ENCODE assay signal across 20 cellular contexts in genomic region chr16:31114468-31114867, GRCh38. TPM values are rescaled to one million over a fixed set of nuclear protein-coding genes. Genes with fewer than 3 reads are reported as not detected.
DNase-seq lines count a peak whose midpoint lies in the region; FAIRE-seq and TF ChIP-seq lines count a peak whose summit lies in the region.
"Had no signal": no experiment of that assay in that cellular context is flagged by ENCODE, and none has a peak within 500 bp of the region (broad histone marks: within the 10 kb centered on the region; RNA-seq: fewer than 3 reads in every experiment).

No MANE protein-coding gene starts in this region.

- H3K4me3 Mint-ChIP-seq in astrocyte (ENCODE audit: unreplicated experiment) (no peak overlapping the region), mesothelial cell of epicardium (peak overlapping the region; percentile 20)
- H3K4me3 Mint-ChIP-seq: activated B cell treated with CpG ODN at 0.5 μM for 24 hours; HFFc6; stimulated activated naive CD8-positive, alpha-beta T cell treated with anti-CD3 and anti-CD28 coated beads, Interleukin-15, amount 100 ng/mL, for 72 hours; T-cell had no signal

- BruUV-seq in mammary epithelial cell (replicated peaks; lab: Mats Ljungman, UMichigan) = no TSS peak

- no peaks in the 10 kb centered on the region for H3K27me3 Mint-ChIP-seq in astrocyte (ENCODE audit: low read depth, unreplicated experiment)
- no peaks in the 10 kb centered on the region for H3K27me3 Mint-ChIP-seq in mesothelial cell of epicardium (ENCODE audit: low read depth)
- H3K27me3 Mint-ChIP-seq: activated B cell treated with CpG ODN at 0.5 μM for 24 hours; IgD-negative memory B cell; stimulated activated naive CD8-positive, alpha-beta T cell treated with anti-CD3 and anti-CD28 coated beads, Interleukin-15, amount 100 ng/mL, for 72 hours; T-cell had no signal

- intact Hi-C loops in breast epithelium (cut with DNase I; ENCODE audit: low total_unique reads) = no loop called here
- intact Hi-C loops in mammary epithelial cell (cut with micrococcal nuclease) = no loop called here

- H2AFZ ChIP-seq in mammary epithelial cell (ENCODE audit: low read depth, low read length) (no peak overlapping the region), astrocyte (ENCODE audit: low read depth, low read length) (no peak overlapping the region)

- H3K9ac ChIP-seq in mammary epithelial cell (ENCODE audit: insufficient read depth, low read length) = no peak overlapping the region
- H3K9ac ChIP-seq in astrocyte (ENCODE audit: low read length) = no peak overlapping the region

- no peaks in the 10 kb centered on the region for H3K9me3 Mint-ChIP-seq in astrocyte (ENCODE audit: unreplicated experiment)
- H3K9me3 Mint-ChIP-seq in mesothelial cell of epicardium = no peaks in the 10 kb centered on the region
- H3K9me3 Mint-ChIP-seq: activated B cell treated with CpG ODN at 0.5 μM for 24 hours; activated naive CD4-positive, alpha-beta T cell treated with anti-CD3 and anti-CD28 coated beads, Interleukin-2, amount 50 U/mL, for 72 hours; HFFc6; IgD-negative memory B cell; stimulated activated naive CD8-positive, alpha-beta T cell treated with anti-CD3 and anti-CD28 coated beads, Interleukin-15, amount 100 ng/mL, for 72 hours; T-cell had no signal

- no peak for TF ChIP-seq POLR2A in breast epithelium (IDR thresholded peaks at IDR 0.05)
- no peak for TF ChIP-seq POLR2A in suprapubic skin (IDR thresholded peaks at IDR 0.05)

- FAIRE-seq in astrocyte (lab: Jason Lieb, UNC) = no peak
- FAIRE-seq: keratinocyte, pancreas had no signal

- 71% methylated on average over 8 of the region's 8 CpGs for WGBS in mammary epithelial cell (ENCODE audit: low coverage, missing lambda C conversion rate)
- 28% methylated on average over 8 of the region's 8 CpGs for WGBS in suprapubic skin

- H4K20me1 ChIP-seq in mammary epithelial cell (ENCODE audit: insufficient read depth, low read length) (no peaks in the 10 kb centered on the region), astrocyte (ENCODE audit: insufficient read depth, low read length) (peaks cover 11% of the 10 kb centered on the region)

- no peaks in the 10 kb centered on the region for H3K27me3 ChIP-seq in breast epithelium
- no peaks in the 10 kb centered on the region for H3K27me3 ChIP-seq in mammary epithelial cell (ENCODE audit: insufficient read depth, low read length)
- no peaks in the 10 kb centered on the region for H3K27me3 ChIP-seq in astrocyte (ENCODE audit: insufficient read depth, low read length)
- no peaks in the 10 kb centered on the region for H3K27me3 ChIP-seq in suprapubic skin
- H3K27me3 ChIP-seq: pancreas had no signal

- H3K4me3 ChIP-seq in breast epithelium = no peak overlapping the region
- no peak overlapping the region for H3K4me3 ChIP-seq in mammary epithelial cell (replicated peaks in 1 of 3; ENCODE audit: insufficient read depth in 1 of 3, low read depth in 2 of 3, low read length in 3 of 3)
- H3K4me3 ChIP-seq in astrocyte (ENCODE audit: insufficient read depth, low read depth, low read length) = no peak overlapping the region
- no peak overlapping the region for H3K4me3 ChIP-seq in suprapubic skin

- dilution Hi-C loops in mammary epithelial cell (cut with HindIII; ENCODE audit: low sequenced_read_pairs) = loop anchor here (5.0 to 10.0 kb wide), 2 partner anchors 42 to 170 kb away; partner anchors contain the start of genes ORAI3, ZNF646 and ZNF668

- peak overlapping the region; percentile 59 for H3K27ac Mint-ChIP-seq in astrocyte (ENCODE audit: unreplicated experiment)
- H3K27ac Mint-ChIP-seq in mesothelial cell of epicardium = peak overlapping the region; percentile 85
- H3K27ac Mint-ChIP-seq: activated B cell treated with CpG ODN at 0.5 μM for 24 hours; stimulated activated naive CD8-positive, alpha-beta T cell treated with anti-CD3 and anti-CD28 coated beads, Interleukin-15, amount 100 ng/mL, for 72 hours had no signal

- H3K4me1 ChIP-seq in breast epithelium = peaks cover 0 to 5% of the 10 kb centered on the region in 2 donors
- peaks cover 13% of the 10 kb centered on the region for H3K4me1 ChIP-seq in mammary epithelial cell (ENCODE audit: insufficient read depth, low read length)
- H3K4me1 ChIP-seq in astrocyte (ENCODE audit: insufficient read depth, low read length) = peaks cover 9% of the 10 kb centered on the region
- peaks cover 74% of the 10 kb centered on the region for H3K4me1 ChIP-seq in suprapubic skin

- TF ChIP-seq EP300 in suprapubic skin (IDR thresholded peaks at IDR 0.05) = no peak

- in situ Hi-C loops in mammary epithelial cell (cut with MboI; ENCODE audit: low sequenced_read_pairs in 2 of 2) = no loop called here

- CTCF ChIA-PET in mammary epithelial cell (lab: Charles Lee; ENCODE audit: low non-redundant PET) = no interaction called here

- peaks cover 32% of the 10 kb centered on the region for H3K79me2 ChIP-seq in mammary epithelial cell (ENCODE audit: insufficient read depth, low read length)
- peaks cover 22% of the 10 kb centered on the region for H3K79me2 ChIP-seq in astrocyte (ENCODE audit: insufficient read depth, low read length)

- TF ChIP-seq CTCF in breast epithelium (IDR thresholded peaks at IDR 0.05) (no peak), mammary epithelial cell (conservative IDR thresholded peaks at IDR 0.05 in 1 of 2, IDR thresholded peaks at IDR 0.05 in 1 of 2; ENCODE audit: extremely low read depth in 1 of 2, insufficient read depth in 1 of 2, low read depth in 1 of 2, low read length in 2 of 2) (no peak), astrocyte (IDR thresholded peaks at IDR 0.05; ENCODE audit: insufficient read depth, low read depth, low read length) (no peak), mesothelial cell of epicardium (IDR thresholded peaks at IDR 0.05; ENCODE audit: unreplicated experiment) (no peak), suprapubic skin (IDR thresholded peaks at IDR 0.05) (no peak)

- H3K4me2 ChIP-seq in mammary epithelial cell (ENCODE audit: insufficient read depth, low read depth, low read length) = no peak overlapping the region
- no peak overlapping the region for H3K4me2 ChIP-seq in astrocyte (ENCODE audit: low read length)

- H3K36me3 Mint-ChIP-seq in astrocyte (ENCODE audit: low read depth, unreplicated experiment) (peaks cover 24% of the 10 kb centered on the region), mesothelial cell of epicardium (peaks cover 19% of the 10 kb centered on the region)
- H3K36me3 Mint-ChIP-seq: IgD-negative memory B cell had no signal

- DNase-seq in breast epithelium (ENCODE audit: low spot score in 2 of 2) (no peak), mammary epithelial cell (no peak), astrocyte (ENCODE audit: low read depth) (no peak), mesothelial cell of epicardium (ENCODE audit: low spot score in 2 of 2, unreplicated experiment in 2 of 2) (no peak), suprapubic skin (ENCODE audit: low spot score in 2 of 2) (no peak), GOT3 (lab: John Stamatoyannopoulos, UW) (no peak), NCI-H146 treated with DMSO at 0.1 percent for 48 hours (lab: John Stamatoyannopoulos, UW; ENCODE audit: unreplicated experiment) (no peak)
- DNase-seq in activated CD8-positive, alpha-beta memory T cell treated with anti-CD3 and anti-CD28 coated beads for 24 hours = no peak
- DNase-seq: activated B cell treated with CpG ODN at 0.5 μM for 24 hours; activated CD8-positive, alpha-beta memory T cell treated with anti-CD3 and anti-CD28 coated beads, Interleukin-2, amount 50 U/mL, for 48 hours; DMS 273 treated with DMSO at 0.1 percent for 48 hours; HFFc6; NCI-H2107; NCI-H748 treated with DMSO at 0.1 percent for 48 hours; stimulated activated naive CD8-positive, alpha-beta T cell treated with anti-CD3 and anti-CD28 coated beads, Interleukin-15, amount 100 ng/mL, for 72 hours; T-cell had no signal

- H3K27ac ChIP-seq in breast epithelium (peak overlapping the region; percentile 52 to 72), mammary epithelial cell (ENCODE audit: insufficient read depth, low read depth, low read length) (no peak overlapping the region), astrocyte (ENCODE audit: low read depth, low read length) (no peak overlapping the region), suprapubic skin (peak overlapping the region; percentile 57)

- H3K36me3 ChIP-seq in breast epithelium = peaks cover 4% of the 10 kb centered on the region
- no peaks in the 10 kb centered on the region for H3K36me3 ChIP-seq in mammary epithelial cell (ENCODE audit: insufficient read depth, low read length)
- H3K36me3 ChIP-seq in astrocyte (ENCODE audit: insufficient read depth, low read length) = peaks cover 7% of the 10 kb centered on the region
- H3K36me3 ChIP-seq in suprapubic skin = peaks cover 34% of the 10 kb centered on the region

- peaks cover 5% of the 10 kb centered on the region for H3K4me1 Mint-ChIP-seq in astrocyte (ENCODE audit: low read depth, unreplicated experiment)
- peaks cover 13% of the 10 kb centered on the region for H3K4me1 Mint-ChIP-seq in mesothelial cell of epicardium

- H3K9me3 ChIP-seq in breast epithelium (no peaks in the 10 kb centered on the region), mammary epithelial cell (replicated peaks; ENCODE audit: insufficient read depth, low read length) (no peaks in the 10 kb centered on the region), astrocyte (ENCODE audit: insufficient read depth, low read depth, low read length) (no peaks in the 10 kb centered on the region), suprapubic skin (no peaks in the 10 kb centered on the region)
- H3K9me3 ChIP-seq: pancreas had no signal

RNA-seq across cellular contexts. Expression of gene KAT8, which starts 3.0 kb away (rescaled TPM):
- total RNA-seq in breast epithelium = 10 to 100 TPM; 53.6 to 85.0 (median 67.8) TPM
- total RNA-seq in mammary epithelial cell = 10 to 100 TPM; 22.7 to 34.0 TPM
- polyA plus RNA-seq in mammary epithelial cell = 23.1 TPM
- polyA minus RNA-seq in mammary epithelial cell = 17.5 TPM
- total RNA-seq in astrocyte = 27.3 and 33.5 TPM in 2 replicates
- 72.1 to 76.4 TPM (median 75.7 TPM) in 3 replicates for total RNA-seq in mesothelial cell of epicardium
- 100 to 1,000 TPM in 1 of 4 donors, 10 to 100 TPM in 3; 62.3 to 100 (median 69.8) TPM for total RNA-seq in suprapubic skin

RNA-seq across cellular contexts. Expression of gene BCKDK, which starts 6.3 kb away (rescaled TPM):
- total RNA-seq in breast epithelium (10 to 100 TPM; 31.8 to 33.6 (median 33.5) TPM), mammary epithelial cell (10 to 100 TPM; 26.3 to 47.8 TPM), astrocyte (44.9 and 47.7 TPM in 2 replicates), mesothelial cell of epicardium (36.4 to 37.3 TPM (median 37.0 TPM) in 3 replicates), suprapubic skin (10 to 100 TPM; 51.0 to 63.2 (median 58.2) TPM)
- 52.1 TPM for polyA plus RNA-seq in mammary epithelial cell
- 48.5 TPM for polyA minus RNA-seq in mammary epithelial cell

RNA-seq across cellular contexts. Expression of gene VKORC1, which starts 19.9 kb away (rescaled TPM):
- total RNA-seq in breast epithelium (100 to 1,000 TPM in 1 of 3 donors, 10 to 100 TPM in 2; 82.6 to 143 (median 86.3) TPM), mammary epithelial cell (10 to 100 TPM; 45.7 to 65.0 TPM), astrocyte (133 and 156 TPM in 2 replicates), mesothelial cell of epicardium (48.6 to 53.7 TPM (median 49.5 TPM) in 3 replicates), suprapubic skin (10 to 100 TPM; 53.8 to 79.3 (median 68.0) TPM)
- 210 TPM for polyA plus RNA-seq in mammary epithelial cell
- polyA minus RNA-seq in mammary epithelial cell = 62.7 TPM

RNA-seq across cellular contexts. Expression of gene PRSS8, which starts 21.1 kb away (rescaled TPM):
- total RNA-seq in breast epithelium = 10 to 100 TPM in 2 of 3 donors, not detected in 1; 23.6 to 54.4 TPM
- total RNA-seq in mammary epithelial cell = 10 to 100 TPM; 43.7 to 69.4 TPM
- polyA plus RNA-seq in mammary epithelial cell = 66.3 TPM
- 52.7 TPM for polyA minus RNA-seq in mammary epithelial cell
- 3.9 and 9.5 TPM in 2 replicates for total RNA-seq in astrocyte
- total RNA-seq in mesothelial cell of epicardium = 79.1 to 84.3 TPM (median 79.9 TPM) in 3 replicates
- total RNA-seq in suprapubic skin = 100 to 1,000 TPM in 3 of 4 donors, 10 to 100 TPM in 1; 46.3 to 168 (median 140) TPM
- total RNA-seq: activated B cell treated with CpG ODN at 0.5 μM for 24 hours; activated naive CD4-positive, alpha-beta T cell treated with anti-CD3 and anti-CD28 coated beads, Interleukin-2, amount 50 U/mL, for 72 hours; HFFc6 had no signal
- polyA plus RNA-seq: IgD-negative memory B cell had no signal

RNA-seq across cellular contexts. Expression of gene PRSS53, which starts 25.7 kb away (rescaled TPM):
- total RNA-seq in breast epithelium (1 to 10 TPM; 1.3 to 2.0 (median 1.3) TPM), mammary epithelial cell (1 to 10 TPM; 1.7 to 2.6 TPM), astrocyte (3.4 and 7.1 TPM in 2 replicates), mesothelial cell of epicardium (4.0 to 4.9 TPM (median 4.5 TPM) in 3 replicates), suprapubic skin (1 to 10 TPM; 2.0 to 10.0 (median 5.1) TPM)
- 1.6 TPM for polyA plus RNA-seq in mammary epithelial cell
- 2.1 TPM for polyA minus RNA-seq in mammary epithelial cell

Comparison
In these comparisons a context has a peak if more than half of its experiments do, and no peak if none do; other contexts are left out.
1. H3K27ac ChIP-seq: peak in breast epithelium (2 of 2) and suprapubic skin (single experiment); none in mammary epithelial cell (single experiment) and astrocyte (single experiment).